8 cellular contexts compared by ENCODE assay signal in genomic region chr19:29263305-29264080, GRCh38. TPM values are rescaled to one million over a fixed set of nuclear protein-coding genes. Genes with fewer than 3 reads are reported as not detected.
DNase-seq lines count a peak whose midpoint lies in the region; ATAC-seq, FAIRE-seq and TF ChIP-seq lines count a peak whose summit lies in the region.

No MANE protein-coding gene starts in this region.

- no peaks in the 10 kb centered on the region for H3K4me1 Mint-ChIP-seq in activated T-cell treated with anti-CD3 and anti-CD28 coated beads, Interleukin-2, amount 50 U/mL, for 24 hours (ENCODE audit: low read depth)

- H3K27ac Mint-ChIP-seq in activated T-cell treated with anti-CD3 and anti-CD28 coated beads, Interleukin-2, amount 50 U/mL, for 24 hours: no peak overlapping the region

- no peaks in the 10 kb centered on the region for H3K36me3 ChIP-seq in ovary
- no peaks in the 10 kb centered on the region for H3K36me3 ChIP-seq in vagina

- peaks cover 37% of the 10 kb centered on the region for H3K27me3 Mint-ChIP-seq in activated T-cell treated with anti-CD3 and anti-CD28 coated beads, Interleukin-2, amount 50 U/mL, for 24 hours

- intact Hi-C loops in ovary (cut with DNase I) (no loop called here), vagina (cut with DNase I) (no loop called here)

- POLR2A ChIA-PET in A549 (lab: Yijun Ruan, JAX): no interaction called here

- H3K27me3 ChIP-seq in ovary: no peaks in the 10 kb centered on the region
- no peaks in the 10 kb centered on the region for H3K27me3 ChIP-seq in vagina

- H3K9me3 Mint-ChIP-seq in activated T-cell treated with anti-CD3 and anti-CD28 coated beads, Interleukin-2, amount 50 U/mL, for 24 hours: no peaks in the 10 kb centered on the region

- peak; percentile 55 to 84; a peak in 4 of 6 replicates for ATAC-seq in A549
- peak; percentile 56 for ATAC-seq in GM18909 (IDR thresholded peaks at IDR 0.05; ENCODE audit: poor library complexity, unreplicated experiment)
- ATAC-seq in HG02588 (IDR thresholded peaks at IDR 0.05; ENCODE audit: unreplicated experiment): no peak

- no peak for TF ChIP-seq EP300 in A549 (IDR thresholded peaks at IDR 0.05)
- no peak for TF ChIP-seq EP300 in ovary (IDR thresholded peaks at IDR 0.05)

- no peak overlapping the region for H3K4me3 Mint-ChIP-seq in activated T-cell treated with anti-CD3 and anti-CD28 coated beads, Interleukin-2, amount 50 U/mL, for 24 hours

- H3K27ac ChIP-seq in A549 (no peak overlapping the region), ovary (no peak overlapping the region), vagina (no peak overlapping the region)

- H3K4me1 ChIP-seq in A549 (no peaks in the 10 kb centered on the region), ovary (ENCODE audit: insufficient read depth) (no peaks in the 10 kb centered on the region), vagina (no peaks in the 10 kb centered on the region)

- TF ChIP-seq POLR2A in A549 (IDR thresholded peaks at IDR 0.05; ENCODE audit: low read length): no peak
- no peak for TF ChIP-seq POLR2A in ovary (IDR thresholded peaks at IDR 0.05)
- no peak for TF ChIP-seq POLR2A in vagina (IDR thresholded peaks at IDR 0.05)

- H3K9me3 ChIP-seq in A549 (0 out of 3 replicates have a peak, but pooled peaks cover 3% of the 10 kb centered on the region), ovary (no peaks in the 10 kb centered on the region), vagina (no peaks in the 10 kb centered on the region)

- FAIRE-seq in A549 (lab: Jason Lieb, UNC): peak; percentile 98

- CTCF ChIA-PET in A549 (lab: Yijun Ruan, JAX): interaction anchor here (0.7 to 10.3 kb wide), 39 partner anchors 9 to 1238 kb away, joined by 3 to 83 read pairs (median 3); no protein-coding TSS in a partner anchor

- no peak overlapping the region for H3K4me3 ChIP-seq in A549
- no peak overlapping the region for H3K4me3 ChIP-seq in foreskin fibroblast (ENCODE audit: low read depth in 1 of 2, low read length in 2 of 2)
- H3K4me3 ChIP-seq in ovary: no peak overlapping the region
- H3K4me3 ChIP-seq in vagina: no peak overlapping the region

- peak; percentile 59 to 64 for DNase-seq in A549 (ENCODE audit: low read depth in 1 of 2, low spot score in 1 of 2)
- peak; percentile 13 for DNase-seq in NCI-H748 treated with DMSO at 0.1 percent for 48 hours (lab: John Stamatoyannopoulos, UW)
- DNase-seq in activated T-cell treated with anti-CD3 and anti-CD28 coated beads, Interleukin-2, amount 50 U/mL, for 24 hours: peak; percentile 69
- DNase-seq in foreskin fibroblast: peak; percentile 10 to 63
- peak in 3 of 5 donors; percentile 23 to 51 (median 31) for DNase-seq in ovary
- peak in 1 of 2 donors; percentile 49 for DNase-seq in vagina (ENCODE audit: extremely low spot score in 2 of 2)

- H3K36me3 Mint-ChIP-seq in activated T-cell treated with anti-CD3 and anti-CD28 coated beads, Interleukin-2, amount 50 U/mL, for 24 hours (ENCODE audit: low read depth): no peaks in the 10 kb centered on the region

- WGBS in A549 (ENCODE audit: missing lambda C conversion rate): 5% methylated on average over 8 of the region's 8 CpGs
- 10 to 17% (median 10%) methylated on average over 8 of the region's 8 CpGs for WGBS in ovary, 3 donors

- H3K4me2 ChIP-seq in A549: no peak overlapping the region

- TF ChIP-seq CTCF in A549 (IDR thresholded peaks at IDR 0.05) (peak; percentile 79), foreskin fibroblast (IDR thresholded peaks at IDR 0.05; ENCODE audit: low read depth, low read length) (peak; percentile 76), ovary (IDR thresholded peaks at IDR 0.05) (peak in 2 of 3 donors; percentile 8 to 17), vagina (IDR thresholded peaks at IDR 0.05) (peak in 2 of 3 experiments; percentile 25 to 63)

- peak; percentile 67 to 72 for TF ChIP-seq RAD21 in A549 (conservative IDR thresholded peaks at IDR 0.05 in 1 of 2, IDR thresholded peaks at IDR 0.05 in 1 of 2)

TF ChIP-seq in A549, 52 proteins besides CTCF, POLR2A, EP300 and RAD21:
- TF ChIP-seq HOXB5 (CRISPR knock-in tag; IDR thresholded peaks at IDR 0.05) (no peak), SMC3 (IDR thresholded peaks at IDR 0.05) (peak; percentile 78)

RNA-seq across cellular contexts. Expression of gene UQCRFS1, which starts 50.5 kb away (rescaled TPM):
- polyA plus RNA-seq in A549 (2011; rRNA removed) (148 and 201 TPM in 2 replicates), A549 (2017; fragmentation: RNase III; extraction: RNeasy Plus Mini Kit Qiagen cat#74134 plus additional on column Dnase treatment) (105 to 111 TPM (median 109 TPM) in 3 replicates), ovary (10 to 100 TPM; 19.3 to 37.7 TPM)
- polyA plus RNA-seq in A549 (2012; cell fraction: cytosol; rRNA removed): 150 and 170 TPM in 2 replicates
- polyA plus RNA-seq in A549 (2012; cell fraction: nucleus; rRNA removed): 73.3 and 89.7 TPM in 2 replicates
- polyA minus RNA-seq in A549 (2011; rRNA and poly(A)+ RNA removed): 75.9 and 78.8 TPM in 2 replicates
- total RNA-seq in ovary (10 to 100 TPM; 20.1 to 29.3 (median 23.8) TPM), vagina (27.0 TPM)

Comparison
In these comparisons a context has a peak if more than half of its experiments do, and no peak if none do; other contexts are left out.
1. CTCF ChIP-seq: peak in every context shown above with its lines; median percentile 79 in A549; 76 in foreskin fibroblast; 44 in vagina; 12 in ovary.